In genomic region chr6:25606151-25606550, GRCh38 we compare ENCODE assay signal across 21 cellular contexts. TPM values are rescaled to one million over a fixed set of nuclear protein-coding genes. Genes with fewer than 3 reads are reported as not detected.
"Had no signal": no experiment of that assay in that cellular context is flagged by ENCODE, and none has a peak within 500 bp of the region (broad histone marks: within the 10 kb centered on the region; RNA-seq: fewer than 3 reads in every experiment).

No MANE protein-coding gene starts in this region.

- H3K4me3 Mint-ChIP-seq: activated CD8-positive, alpha-beta T cell treated with anti-CD3 and anti-CD28 coated beads, Interleukin-2, amount 10 ng/mL, durations not matched to agents 7 days and 5 days; naive B cell; stimulated activated effector memory CD8-positive, alpha-beta T cell treated with anti-CD3 and anti-CD28 coated beads, Interleukin-12 subunit alpha, Interleukin-12 subunit beta, amount 100 ng/mL, for 72 hours; stimulated activated naive CD8-positive, alpha-beta T cell treated with anti-CD3 and anti-CD28 coated beads, Interleukin-15, amount 100 ng/mL, for 72 hours had no signal

- H3K9me3 Mint-ChIP-seq: activated naive CD4-positive, alpha-beta T cell treated with anti-CD3 and anti-CD28 coated beads, Interleukin-2, amount 50 U/mL, for 72 hours; naive B cell; stimulated activated effector memory CD8-positive, alpha-beta T cell treated with anti-CD3 and anti-CD28 coated beads, Interleukin-12 subunit alpha, Interleukin-12 subunit beta, amount 100 ng/mL, for 72 hours; stimulated activated naive CD8-positive, alpha-beta T cell treated with anti-CD3 and anti-CD28 coated beads, Interleukin-15, amount 100 ng/mL, for 72 hours had no signal

- ATAC-seq: activated CD8-positive, alpha-beta T cell treated with anti-CD3 and anti-CD28 coated beads, Interleukin-2, amount 10 ng/mL, durations not matched to agents 7 days and 5 days; activated naive CD4-positive, alpha-beta T cell treated with anti-CD3 and anti-CD28 coated beads, Interleukin-2, amount 50 U/mL, for 72 hours; gastrocnemius medialis; left lung; right lobe of liver; stimulated activated effector memory CD8-positive, alpha-beta T cell treated with anti-CD3 and anti-CD28 coated beads, Interleukin-12 subunit alpha, Interleukin-12 subunit beta, amount 100 ng/mL, for 72 hours; stimulated activated naive CD8-positive, alpha-beta T cell treated with anti-CD3 and anti-CD28 coated beads, Interleukin-15, amount 100 ng/mL, for 72 hours had no signal

- H3K36me3 Mint-ChIP-seq: activated naive CD4-positive, alpha-beta T cell treated with anti-CD3 and anti-CD28 coated beads, Interleukin-2, amount 50 U/mL, for 72 hours; naive B cell; stimulated activated effector memory CD8-positive, alpha-beta T cell treated with anti-CD3 and anti-CD28 coated beads, Interleukin-12 subunit alpha, Interleukin-12 subunit beta, amount 100 ng/mL, for 72 hours had no signal

- H3K27me3 Mint-ChIP-seq: stimulated activated naive CD8-positive, alpha-beta T cell treated with anti-CD3 and anti-CD28 coated beads, Interleukin-15, amount 100 ng/mL, for 72 hours had no signal

- H3K27ac Mint-ChIP-seq: activated CD8-positive, alpha-beta T cell treated with anti-CD3 and anti-CD28 coated beads, Interleukin-2, amount 10 ng/mL, durations not matched to agents 7 days and 5 days; stimulated activated effector memory CD8-positive, alpha-beta T cell treated with anti-CD3 and anti-CD28 coated beads, Interleukin-12 subunit alpha, Interleukin-12 subunit beta, amount 100 ng/mL, for 72 hours had no signal

- DNase-seq: activated CD4-positive, alpha-beta T cell treated with anti-CD3 and anti-CD28 coated beads for 1 hour; activated CD4-positive, alpha-beta T cell treated with anti-CD3 and anti-CD28 coated beads, Interleukin-2, amount 50 U/mL, for 1 hour; activated CD8-positive, alpha-beta T cell treated with anti-CD3 and anti-CD28 coated beads, Interleukin-2, amount 10 ng/mL, durations not matched to agents 7 days and 5 days; activated T-cell treated with anti-CD3 and anti-CD28 coated beads, Interleukin-2, amount 50 U/mL, for 1 hour; central memory CD4-positive, alpha-beta T cell; colonic mucosa; esophagus squamous epithelium; gastrocnemius medialis; hippocampal formation; kidney glomerular epithelial cell; left lung; naive B cell; posterior cingulate gyrus; right lobe of liver; stimulated activated CD4-positive, alpha-beta T cell treated with anti-CD3 and anti-CD28 coated beads, Interleukin-1b, Interleukin-23, amount 100 ng/mL, for 48 hours; stimulated activated naive CD8-positive, alpha-beta T cell treated with anti-CD3 and anti-CD28 coated beads, Interleukin-15, amount 100 ng/mL, for 72 hours; tibial artery had no signal

- H3K4me1 Mint-ChIP-seq: naive B cell; stimulated activated effector memory CD8-positive, alpha-beta T cell treated with anti-CD3 and anti-CD28 coated beads, Interleukin-12 subunit alpha, Interleukin-12 subunit beta, amount 100 ng/mL, for 72 hours; stimulated activated naive CD8-positive, alpha-beta T cell treated with anti-CD3 and anti-CD28 coated beads, Interleukin-15, amount 100 ng/mL, for 72 hours had no signal

RNA-seq across cellular contexts. Expression of gene SCGN, which starts 45.9 kb away (rescaled TPM):
- total RNA-seq: activated CD8-positive, alpha-beta T cell treated with anti-CD3 and anti-CD28 coated beads, Interleukin-2, amount 10 ng/mL, durations not matched to agents 7 days and 5 days; activated naive CD4-positive, alpha-beta T cell treated with anti-CD3 and anti-CD28 coated beads, Interleukin-2, amount 50 U/mL, for 72 hours; astrocyte; esophagus squamous epithelium; gastrocnemius medialis; left lung; ureter had no signal
